30 cellular contexts compared by ENCODE assay signal in genomic region chr3:97956051-97956450, GRCh38.
"Had no signal": no experiment of that assay in that cellular context is flagged by ENCODE, and none has a peak within 500 bp of the region (broad histone marks: within the 10 kb centered on the region; RNA-seq: fewer than 3 reads in every experiment).

No MANE protein-coding gene starts in this region.

- ATAC-seq: activated CD4-positive, alpha-beta T cell treated with anti-CD3 and anti-CD28 coated beads for 36 hours; activated CD4-positive, CD25-positive, alpha-beta regulatory T cell treated with anti-CD3 and anti-CD28 coated beads, Interleukin-2, amount 50 U/mL, for 24 hours; activated CD8-positive, alpha-beta T cell treated with anti-CD3 and anti-CD28 coated beads, Interleukin-2, amount 10 ng/mL, durations not matched to agents 7 days and 5 days; activated T-cell treated with anti-CD3 and anti-CD28 coated beads, Interleukin-2, amount 50 U/mL, for 4 hours; WTC11 had no signal

- H3K36me3 ChIP-seq: cardiac muscle cell had no signal

- DNase-seq: activated CD4-positive, alpha-beta T cell treated with anti-CD3 and anti-CD28 coated beads for 36 hours; activated CD4-positive, alpha-beta T cell treated with anti-CD3 and anti-CD28 coated beads, Interleukin-2, amount 10 ng/mL, durations not matched to agents 7 days and 5 days; activated CD4-positive, alpha-beta T cell treated with anti-CD3 and anti-CD28 coated beads, Interleukin-2, amount 50 U/mL, for 48 hours; activated CD8-positive, alpha-beta T cell treated with anti-CD3 and anti-CD28 coated beads, Interleukin-2, amount 10 ng/mL, durations not matched to agents 7 days and 5 days; activated gamma-delta T cell; activated naive CD4-positive, alpha-beta T cell treated with Interleukin-2 at 50 U/mL for 16 hours; activated naive CD8-positive, alpha-beta T cell treated with anti-CD3 and anti-CD28 coated beads, Interleukin-2, amount 10 ng/mL, durations not matched to agents 7 days and 5 days; activated T-cell treated with anti-CD3 and anti-CD28 coated beads, Interleukin-2, amount 50 U/mL, for 4 hours; amygdala; MM.1S; MV-4-11; NCI-H1092 treated with DMSO at 0.1 percent for 48 hours; NCI-H146; NCI-H187 treated with DMSO at 0.1 percent for 48 hours; NCI-H2081; NCI-H2171 treated with DMSO at 0.1 percent for 48 hours; NCI-H2227 treated with DMSO at 0.1 percent for 48 hours; NCI-H446 treated with DMSO at 0.1 percent for 48 hours; NCI-H524; Peyer's patch; RPMI8226; SHP77 treated with DMSO at 0.1 percent for 48 hours; SK-N-SH had no signal

- FAIRE-seq: TTC549 had no signal

- H3K4me1 ChIP-seq: ascending aorta, Peyer's patch had no signal

- H3K9me3 ChIP-seq: ascending aorta, Peyer's patch, SJSA1, SK-N-SH had no signal

- H3K27me3 ChIP-seq: ascending aorta, cardiac muscle cell, Peyer's patch, SJSA1 had no signal

- H3K4me3 ChIP-seq: ascending aorta, cardiac muscle cell, Peyer's patch, SJSA1 had no signal

- H3K27ac ChIP-seq: ascending aorta, cardiac muscle cell, KMS-11, Peyer's patch, SJSA1 had no signal
